Comparison of ENCODE assay signal across 1 cellular context in genomic region chr19:1507763-1508506, GRCh38.
TF ChIP-seq lines count a peak whose summit lies in the region.

No MANE protein-coding gene starts in this region.

TF ChIP-seq in K562, 482 proteins besides CTCF, POLR2A, EP300 and RAD21 (continued from another document and continues in another):
- TF ChIP-seq ZNF449 (CRISPR knock-in tag; IDR thresholded peaks at IDR 0.05) (no peak), ZNF384 (IDR thresholded peaks at IDR 0.05; ENCODE audit: low read depth, low read length) (no peak), ARID4B (CRISPR knock-in tag; IDR thresholded peaks at IDR 0.05) (peak; percentile 79), TRIM28 (IDR thresholded peaks at IDR 0.05) (no peak), ZNF184 (CRISPR knock-in tag; IDR thresholded peaks at IDR 0.05) (no peak), COPS2 (conservative IDR thresholded peaks at IDR 0.05) (no peak), MAFF (IDR thresholded peaks at IDR 0.05; ENCODE audit: low read length) (no peak), ZNF79 (CRISPR knock-in tag; IDR thresholded peaks at IDR 0.05; ENCODE audit: low read depth) (no peak), FOXP1 (CRISPR knock-in tag; IDR thresholded peaks at IDR 0.05) (peak; percentile 75; the same call in 1 of the 2 replicates), RNF2 (IDR thresholded peaks at IDR 0.05) (peak; percentile 80; the same call in 1 of the 2 replicates), MXI1 (IDR thresholded peaks at IDR 0.05; ENCODE audit: low read depth, low read length) (0 out of 2 replicates have a peak, but pooled peaks have one; percentile 42), ZNF318 (IDR thresholded peaks at IDR 0.05; ENCODE audit: borderline replicate concordance in 1 of 2, low read depth in 1 of 2) (no peak), PHB (CRISPR knock-in tag; IDR thresholded peaks at IDR 0.05) (no peak), NR2F6 (CRISPR knock-in tag; IDR thresholded peaks at IDR 0.05) (no peak), USF2 (CRISPR knock-in tag; IDR thresholded peaks at IDR 0.05) (no peak), GABPB2 (CRISPR knock-in tag; conservative IDR thresholded peaks at IDR 0.05) (no peak; the same call in 1 of the 2 replicates), USF1 (CRISPR knock-in tag; IDR thresholded peaks at IDR 0.05) (peak; percentile 69), ELF2 (CRISPR knock-in tag; IDR thresholded peaks at IDR 0.05) (peak; percentile 88), JUNB (CRISPR knock-in tag; conservative IDR thresholded peaks at IDR 0.05) (no peak), GMEB1 (CRISPR knock-in tag; IDR thresholded peaks at IDR 0.05) (peak; percentile 57), ZNF324 (CRISPR knock-in tag; IDR thresholded peaks at IDR 0.05) (no peak), ILF3 (IDR thresholded peaks at IDR 0.05; ENCODE audit: borderline replicate concordance) (no peak), ZNF764 (CRISPR knock-in tag; IDR thresholded peaks at IDR 0.05; ENCODE audit: low read depth) (no peak), TEAD1 (CRISPR knock-in tag; IDR thresholded peaks at IDR 0.05) (0 out of 4 replicates have a peak, but pooled peaks of 1 of the 2 experiments have one; percentile 7), ZNF280A (IDR thresholded peaks at IDR 0.05; ENCODE audit: low read depth, partially characterized antibody) (no peak), ZNF3 (CRISPR knock-in tag; IDR thresholded peaks at IDR 0.05) (no peak), ZNF57 (CRISPR knock-in tag; IDR thresholded peaks at IDR 0.05) (0 out of 2 replicates have a peak, but pooled peaks have one; percentile 49), ZNF121 (CRISPR knock-in tag; conservative IDR thresholded peaks at IDR 0.05) (no peak), BMI1 (IDR thresholded peaks at IDR 0.05; ENCODE audit: low read length) (no peak), EZH2 (IDR thresholded peaks at IDR 0.05; ENCODE audit: borderline replicate concordance, low read depth, low read length) (no peak), MAFK (IDR thresholded peaks at IDR 0.05; ENCODE audit: low read length) (no peak), PRMT5 (CRISPR knock-in tag; IDR thresholded peaks at IDR 0.05) (no peak), CBFA2T3 (IDR thresholded peaks at IDR 0.05) (no peak), ZNF133 (CRISPR knock-in tag; IDR thresholded peaks at IDR 0.05) (no peak), ZKSCAN3 (CRISPR knock-in tag; IDR thresholded peaks at IDR 0.05) (no peak), ZNF277 (CRISPR knock-in tag; IDR thresholded peaks at IDR 0.05; ENCODE audit: borderline replicate concordance) (no peak)
